ENCODE assay signal across 7 cellular contexts in the genomic region with DNA sequence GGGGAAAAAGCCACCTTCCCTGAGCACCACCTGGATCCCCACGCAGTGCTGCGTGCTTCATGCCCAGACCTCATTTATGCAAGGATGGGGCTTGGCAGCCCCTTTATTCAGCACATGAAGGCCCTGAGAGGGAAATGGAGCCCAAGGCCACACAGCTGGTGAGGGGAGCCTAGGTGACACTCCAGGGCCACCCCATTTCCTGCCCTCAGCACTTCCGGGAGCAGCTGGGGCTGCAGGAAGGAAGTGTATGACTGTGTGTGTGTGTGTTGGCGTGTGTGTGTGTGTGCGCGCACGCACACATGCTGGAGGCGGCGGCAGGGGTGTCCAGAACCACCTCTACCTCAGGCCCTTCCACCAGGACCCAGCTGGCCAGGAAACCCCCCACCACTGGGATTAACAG. TPM values are rescaled to one million over a fixed set of nuclear protein-coding genes. Genes with fewer than 3 reads are reported as not detected.
DNase-seq lines count a peak whose midpoint lies in the region; ATAC-seq lines count a peak whose summit lies in the region.
"Not testable (repeated sequence)": the region's sequence is repeated elsewhere in the genome, so short reads cannot be mapped to it uniquely, and the experiment has no call there.

No MANE protein-coding gene starts in this region.

- not testable (repeated sequence) for H3K9me2 ChIP-seq in Karpas-422 (replicated peaks; ENCODE audit: insufficient read depth, low read length)

- H3K4me2 ChIP-seq in Karpas-422 (ENCODE audit: low read depth, low read length, poor library complexity, severe bottlenecking) = peak overlapping the region; percentile 44

- not testable (repeated sequence) for H3K79me2 ChIP-seq in Karpas-422 (ENCODE audit: low read length)

- H3K4me1 ChIP-seq in Karpas-422 (ENCODE audit: low read length) = peaks cover 73% of the 10 kb centered on the region

- not testable (repeated sequence) for H3K36me3 Mint-ChIP-seq in immature natural killer cell

- H3K27me3 ChIP-seq in Karpas-422 (ENCODE audit: low read length) = not testable (repeated sequence)

- peak overlapping the region; percentile 59 to 71 (median 67) for H3K4me3 Mint-ChIP-seq in immature natural killer cell

- H3K9ac ChIP-seq in Karpas-422 (ENCODE audit: low read length) = peak overlapping the region; percentile 59

- DNase-seq in Karpas-422 (peak; percentile 93), immature natural killer cell (peak; percentile 74 to 83 (median 82))
- peak; percentile 53 to 54 for DNase-seq in activated CD4-positive, alpha-beta T cell treated with anti-CD3 and anti-CD28 coated beads for 24 hours (ENCODE audit: low read depth in 2 of 2)
- peak; percentile 19 to 70 (median 40) for DNase-seq in activated naive CD4-positive, alpha-beta T cell (lab: John Stamatoyannopoulos, UW)
- peak; percentile 53 to 54 for DNase-seq in stimulated activated CD4-positive, alpha-beta T cell treated with anti-CD3 and anti-CD28 coated beads, Interleukin-1b, Interleukin-23, amount 100 ng/mL, for 4 hours (ENCODE audit: low read depth in 2 of 2)

- H3K4me3 ChIP-seq in Karpas-422 (ENCODE audit: low read length) = not testable (repeated sequence)

- H3K27ac ChIP-seq in Karpas-422 (ENCODE audit: low read length) = peak overlapping the region; percentile 99

- not testable (repeated sequence) for H2AFZ ChIP-seq in Karpas-422 (ENCODE audit: low read length)

- H4K20me1 ChIP-seq in Karpas-422 (ENCODE audit: insufficient read depth, low read depth, low read length) = not testable (repeated sequence)

- H3K27me3 Mint-ChIP-seq in immature natural killer cell (ENCODE audit: low read depth in 3 of 3) = not testable (repeated sequence)

- H3K9me3 ChIP-seq in Karpas-422 (ENCODE audit: low read length) = not testable (repeated sequence)

- peak; percentile 46 for ATAC-seq in GM18867 (IDR thresholded peaks at IDR 0.05; ENCODE audit: unreplicated experiment)
- peak; percentile 32 for ATAC-seq in HG02610 (IDR thresholded peaks at IDR 0.05; ENCODE audit: unreplicated experiment)

- not testable (repeated sequence) for H3K36me3 ChIP-seq in Karpas-422 (ENCODE audit: insufficient read depth, low read length)

- not testable (repeated sequence) for H3K9me3 Mint-ChIP-seq in immature natural killer cell

- peak overlapping the region; percentile 78 to 87 (median 84) for H3K27ac Mint-ChIP-seq in immature natural killer cell

- peaks cover 24 to 30% of the 10 kb centered on the region in 2 donors for H3K4me1 Mint-ChIP-seq in immature natural killer cell

RNA-seq across cellular contexts. Expression of gene ADAMTS7, which starts 49.8 kb away (rescaled TPM):
- total RNA-seq in Karpas-422 (2014; rRNA removed; shearing (Covaris generic); ENCODE audit: low replicate concordance) = 0.29 and 0.75 TPM in 2 replicates
- polyA plus RNA-seq in immature natural killer cell = not detected

Comparison
In these comparisons a context has a peak if more than half of its experiments do, and no peak if none do; other contexts are left out.
1. DNase-seq: peak in every context shown above with its lines; median percentile 93 in Karpas-422; 82 in immature natural killer cell; 54 in activated CD4-positive, alpha-beta T cell treated with anti-CD3 and anti-CD28 coated beads for 24 hours; 54 in stimulated activated CD4-positive, alpha-beta T cell treated with anti-CD3 and anti-CD28 coated beads, Interleukin-1b, Interleukin-23, amount 100 ng/mL, for 4 hours; 40 in activated naive CD4-positive, alpha-beta T cell.